In genomic region chr20:23890867-23891266, GRCh38 we compare ENCODE assay signal across 4 cellular contexts. TPM values are rescaled to one million over a fixed set of nuclear protein-coding genes. Genes with fewer than 3 reads are reported as not detected.
"Had no signal": no experiment of that assay in that cellular context is flagged by ENCODE, and none has a peak within 500 bp of the region (broad histone marks: within the 10 kb centered on the region; RNA-seq: fewer than 3 reads in every experiment).

No MANE protein-coding gene starts in this region.

RNA-seq across cellular contexts. Expression of gene CST5, which starts 11.3 kb away (rescaled TPM):
- total RNA-seq: LHCN-M2, M059J, MCF 10A, NCI-H460 had no signal
